Comparison of ENCODE assay signal across 7 cellular contexts in genomic region chr19:55635856-55636440, GRCh38. TPM values are rescaled to one million over a fixed set of nuclear protein-coding genes. Genes with fewer than 3 reads are reported as not detected.
A peak's percentile ranks its signal among the peaks of the same experiment; 100 is the strongest.
DNase-seq lines count a peak whose midpoint lies in the region; ATAC-seq, FAIRE-seq and TF ChIP-seq lines count a peak whose summit lies in the region.

No MANE protein-coding gene starts in this region.

- in situ Hi-C loops in IMR-90 (cut with MboI; ENCODE audit: low sequenced_read_pairs) = loop anchor here (25.0 kb wide), 2 partner anchors 349 to 524 kb away; partner anchors contain the start of genes BRSK1, HSPBP1 and PPP1R12C

- 0 out of 2 replicates have a peak, but pooled peaks cover 9% of the 10 kb centered on the region for H4K20me1 ChIP-seq in IMR-90 (ENCODE audit: insufficient read depth, low read length)

- H3K23ac ChIP-seq in IMR-90 (ENCODE audit: low read depth, low read length) = peak overlapping the region; percentile 38; the same call in 1 of the 2 replicates

- dilution Hi-C loops in IMR-90 (cut with HindIII; ENCODE audit: low sequenced_read_pairs, unreplicated experiment) = no loop called here

- CTCF ChIA-PET in IMR-90 (lab: Yijun Ruan, JAX) = interaction anchor here (0.6 to 1.6 kb wide), 2 partner anchors 17 to 18 kb away, joined by 3 to 4 read pairs; no protein-coding TSS in a partner anchor

- TF ChIP-seq RAD21 in IMR-90 (IDR thresholded peaks at IDR 0.05; ENCODE audit: low read length) = no peak

- H3K9me3 ChIP-seq in IMR-90 (ENCODE audit: control insufficient read depth, insufficient read depth, low read length) = no peaks in the 10 kb centered on the region
- H3K9me3 ChIP-seq in adrenal gland (replicated peaks in 1 of 3) = no peaks in the 10 kb centered on the region
- H3K9me3 ChIP-seq in kidney (ENCODE audit: control insufficient read depth in 1 of 2, low read length in 2 of 2) = no peaks in the 10 kb centered on the region
- no peaks in the 10 kb centered on the region for H3K9me3 ChIP-seq in subcutaneous abdominal adipose tissue (ENCODE audit: control insufficient read depth in 5 of 5, low read length in 5 of 5)

- DNase-seq in IMR-90 (no peak), adrenal gland (peak in 1 of 7 donors; percentile 8), kidney (peak; percentile 53), NOMO-1 treated with dmso at 0.1 percent for 144 hours (lab: John Stamatoyannopoulos, UW; ENCODE audit: unreplicated experiment) (no peak), NCI-H2029 treated with DMSO at 0.1 percent for 48 hours (lab: John Stamatoyannopoulos, UW) (no peak), GM20000 (ENCODE audit: low spot score) (no peak)

- peak overlapping the region; percentile 97 for H3K14ac ChIP-seq in IMR-90 (replicated peaks; ENCODE audit: low read depth, low read length)

- no peak overlapping the region for H4K91ac ChIP-seq in IMR-90 (ENCODE audit: insufficient read depth, low read depth, low read length)

- no peak overlapping the region for H3K18ac ChIP-seq in IMR-90 (ENCODE audit: low read depth, low read length)

- no peak overlapping the region for H2BK20ac ChIP-seq in IMR-90 (ENCODE audit: low read depth, low read length)

- TF ChIP-seq CTCF in IMR-90 (conservative IDR thresholded peaks at IDR 0.05; ENCODE audit: low read depth, low read length) (no peak), adrenal gland (IDR thresholded peaks at IDR 0.05) (no peak), kidney (IDR thresholded peaks at IDR 0.05; ENCODE audit: borderline replicate concordance, extremely low read depth, insufficient read depth) (no peak), GM20000 (IDR thresholded peaks at IDR 0.05; ENCODE audit: extremely low read depth, missing control alignments) (no peak)

- H3K27me3 ChIP-seq in IMR-90 (ENCODE audit: control insufficient read depth, insufficient read depth, low read length) (no peaks in the 10 kb centered on the region), adrenal gland (no peaks in the 10 kb centered on the region), subcutaneous abdominal adipose tissue (ENCODE audit: control insufficient read depth in 5 of 5, insufficient read depth in 4 of 5, low read length in 5 of 5) (no peaks in the 10 kb centered on the region)

- peak overlapping the region; percentile 98 for H4K5ac ChIP-seq in IMR-90 (ENCODE audit: low read depth, low read length)

- ATAC-seq in IMR-90 (ENCODE audit: low read depth) = no peak

- H3K36me3 ChIP-seq in IMR-90 (ENCODE audit: control insufficient read depth, insufficient read depth, low read length) (peaks cover 4% of the 10 kb centered on the region; the same call in 1 of the 2 replicates), adrenal gland (replicated peaks in 1 of 2) (no peaks in the 10 kb centered on the region), kidney (ENCODE audit: control insufficient read depth in 1 of 2, insufficient read depth in 2 of 2, low read length in 2 of 2) (no peaks in the 10 kb centered on the region), subcutaneous abdominal adipose tissue (ENCODE audit: control insufficient read depth in 5 of 5, insufficient read depth in 5 of 5, low read length in 5 of 5) (no peaks in the 10 kb centered on the region)

- no peak for FAIRE-seq in kidney (lab: Jason Lieb, UNC)

- 76% methylated on average over 6 of the region's 7 CpGs; no CpG with 5 or more reads in 1 of the 2 experiments for whole genome bisulfite sequencing in IMR-90 (ENCODE audit: extremely low coverage in 2 of 2, insufficient read length in 1 of 2), 2 experiments
- 47 to 58% (median 51%) methylated on average over 7 of the region's 7 CpGs for WGBS in adrenal gland, 4 donors

- H3K9ac ChIP-seq in IMR-90 (ENCODE audit: low read depth, low read length) = peak overlapping the region; percentile 98
- peak overlapping the region; percentile 100 for H3K9ac ChIP-seq in kidney (ENCODE audit: low read length in 2 of 2)
- H3K9ac ChIP-seq in subcutaneous abdominal adipose tissue (ENCODE audit: low read length in 5 of 5) = peak overlapping the region; percentile 98 to 100 (median 100)

- peak overlapping the region; percentile 92; the same call in 1 of the 2 replicates for H3K27ac ChIP-seq in IMR-90 (ENCODE audit: insufficient read depth, low read length)
- H3K27ac ChIP-seq in adrenal gland = peak overlapping the region in 4 of 5 donors; percentile 97 to 99 (median 98)
- H3K27ac ChIP-seq in kidney (ENCODE audit: low read depth in 2 of 2, low read length in 2 of 2) = peak overlapping the region; percentile 97
- H3K27ac ChIP-seq in subcutaneous abdominal adipose tissue (ENCODE audit: low read depth, low read length) = peak overlapping the region; percentile 95

- no peak overlapping the region for H2AFZ ChIP-seq in IMR-90 (replicated peaks; ENCODE audit: low read length, poor library complexity)

- peak overlapping the region; percentile 98 for H3K4me2 ChIP-seq in IMR-90 (ENCODE audit: low read depth, low read length)

- no peak overlapping the region for H2BK15ac ChIP-seq in IMR-90 (ENCODE audit: low read depth, low read length)

- H3K4me3 ChIP-seq in IMR-90 (ENCODE audit: insufficient read depth, low read depth, low read length) = peak overlapping the region; percentile 88
- H3K4me3 ChIP-seq in adrenal gland = peak overlapping the region in 3 of 4 donors; percentile 67 to 100 (median 82)
- peak overlapping the region; percentile 95 to 100 for H3K4me3 ChIP-seq in kidney (ENCODE audit: low read length in 2 of 2)
- H3K4me3 ChIP-seq in subcutaneous abdominal adipose tissue (ENCODE audit: low read depth in 1 of 5, low read length in 5 of 5) = peak overlapping the region; percentile 93 to 100 (median 100)

- peak overlapping the region; percentile 81 for H2AK9ac ChIP-seq in IMR-90 (replicated peaks; ENCODE audit: low read depth, low read length, poor library complexity)

- peak overlapping the region; percentile 96 for H3K4ac ChIP-seq in IMR-90 (ENCODE audit: low read depth, low read length)

- H2BK5ac ChIP-seq in IMR-90 (ENCODE audit: low read depth, low read length, poor library complexity, severe bottlenecking) = no peak overlapping the region

- peaks cover 18% of the 10 kb centered on the region for H3K9me1 ChIP-seq in IMR-90 (ENCODE audit: insufficient read depth, low read length)

- peak overlapping the region; percentile 97; the same call in 1 of the 2 replicates for H2AK5ac ChIP-seq in IMR-90 (ENCODE audit: low read depth, low read length)

- H3K79me1 ChIP-seq in IMR-90 (ENCODE audit: low read depth in 1 of 2, low read length in 2 of 2) = peaks cover 26 to 60% of the 10 kb centered on the region in 2 experiments

- no peak for TF ChIP-seq POLR2A in IMR-90 (IDR thresholded peaks at IDR 0.05; ENCODE audit: low read depth, low read length)
- no peak for TF ChIP-seq POLR2A in adrenal gland (IDR thresholded peaks at IDR 0.05)

- POLR2A ChIA-PET in IMR-90 (lab: Charles Lee; ENCODE audit: unreplicated experiment) = interaction anchor here (0.5 kb wide), 1 partner anchor 543 kb away, joined by 4 read pairs; no protein-coding TSS in a partner anchor

- BruUV-seq in IMR-90 (replicated peaks; lab: Mats Ljungman, UMichigan) = no TSS peak

- H3K4me1 ChIP-seq in IMR-90 (ENCODE audit: control insufficient read depth, insufficient read depth, low read length) (peaks cover 11% of the 10 kb centered on the region), adrenal gland (replicated peaks in 1 of 2) (peaks cover 25 to 40% of the 10 kb centered on the region in 2 donors), kidney (ENCODE audit: control insufficient read depth in 1 of 2, insufficient read depth in 1 of 2, low read depth in 1 of 2, low read length in 2 of 2) (peaks cover 7 to 31% of the 10 kb centered on the region in 2 donors), subcutaneous abdominal adipose tissue (ENCODE audit: control insufficient read depth in 5 of 5, insufficient read depth in 5 of 5, low read length in 5 of 5) (peaks cover 12 to 69% (median 59%) of the 10 kb centered on the region in 5 donors)

- H4K8ac ChIP-seq in IMR-90 (ENCODE audit: low read depth in 2 of 2, low read length in 2 of 2) = peak overlapping the region; percentile 97 to 99; a peak in 3 of 4 replicates

- intact Hi-C loops in IMR-90 (cut with micrococcal nuclease) = loop anchor here (10.0 kb wide), 1 partner anchor 429 kb away; no protein-coding TSS in a partner anchor
- intact Hi-C loops in adrenal gland (cut with DNase I) = no loop called here
- intact Hi-C loops in kidney (cut with DNase I) = no loop called here

- no peak overlapping the region for H2BK120ac ChIP-seq in IMR-90 (ENCODE audit: low read depth, low read length)

- H3K56ac ChIP-seq in IMR-90 (ENCODE audit: extremely low read depth, insufficient read depth, low read length) = no peak overlapping the region

RNA-seq across cellular contexts. Expression of gene ZNF580, which starts 4.9 kb away (rescaled TPM):
- total RNA-seq in IMR-90 (2012; rRNA removed) (1.4 and 1.7 TPM in 2 replicates), adrenal gland (10 to 100 TPM; 23.3 to 68.7 (median 46.0) TPM), kidney (56.8 TPM)
- polyA plus RNA-seq in IMR-90 (2012; rRNA removed) (36.9 and 44.4 TPM in 2 replicates), adrenal gland (100 to 1,000 TPM in 1 of 3 donors, 10 to 100 TPM in 2; 16.6 to 101 (median 97.5) TPM), kidney (ENCODE audit: insufficient read depth, low read depth, low replicate concordance) (47.0 TPM)
- 31.7 and 69.6 TPM in 2 replicates for polyA plus RNA-seq in IMR-90 (2012; cell fraction: cytosol; rRNA removed)
- 74.8 and 129 TPM in 2 replicates for polyA plus RNA-seq in IMR-90 (2012; cell fraction: nucleus; rRNA removed; ENCODE audit: low replicate concordance)

RNA-seq across cellular contexts. Expression of gene ZNF581, which starts 7.5 kb away (rescaled TPM):
- total RNA-seq in IMR-90 (2012; rRNA removed) (9.7 and 10.0 TPM in 2 replicates), adrenal gland (10 to 100 TPM; 16.8 to 55.7 (median 23.7) TPM), kidney (23.6 TPM)
- polyA plus RNA-seq in IMR-90 (2012; rRNA removed) (21.9 and 24.5 TPM in 2 replicates), adrenal gland (10 to 100 TPM in 2 of 3 donors, 1 to 10 TPM in 1; 8.7 to 23.3 (median 22.4) TPM), kidney (ENCODE audit: insufficient read depth, low read depth, low replicate concordance) (22.0 TPM)
- 17.7 and 25.7 TPM in 2 replicates for polyA plus RNA-seq in IMR-90 (2012; cell fraction: cytosol; rRNA removed)
- 13.3 and 24.2 TPM in 2 replicates for polyA plus RNA-seq in IMR-90 (2012; cell fraction: nucleus; rRNA removed; ENCODE audit: low replicate concordance)

RNA-seq across cellular contexts. Expression of gene ZNF784, which starts 11.6 kb away (rescaled TPM):
- total RNA-seq in IMR-90 (2012; rRNA removed) (2.5 TPM in 2 replicates), adrenal gland (10 to 100 TPM in 3 of 8 donors, 1 to 10 TPM in 5; 8.3 to 16.3 (median 9.8) TPM), kidney (9.8 TPM)
- polyA plus RNA-seq in IMR-90 (2012; rRNA removed) (3.7 and 4.1 TPM in 2 replicates), adrenal gland (10 to 100 TPM in 1 of 3 donors, 1 to 10 TPM in 2; 3.5 to 13.6 (median 8.3) TPM), kidney (ENCODE audit: insufficient read depth, low read depth, low replicate concordance) (6.6 TPM)
- polyA plus RNA-seq in IMR-90 (2012; cell fraction: cytosol; rRNA removed) = 3.2 and 4.1 TPM in 2 replicates
- 9.5 and 20.0 TPM in 2 replicates for polyA plus RNA-seq in IMR-90 (2012; cell fraction: nucleus; rRNA removed; ENCODE audit: low replicate concordance)

RNA-seq across cellular contexts. Expression of gene CCDC106, which starts 12.1 kb away (rescaled TPM):
- total RNA-seq in IMR-90 (2012; rRNA removed) (2.2 and 2.3 TPM in 2 replicates), adrenal gland (10 to 100 TPM; 22.1 to 42.8 (median 27.9) TPM), kidney (22.7 TPM)
- polyA plus RNA-seq in IMR-90 (2012; rRNA removed) (13.6 and 15.0 TPM in 2 replicates), adrenal gland (10 to 100 TPM; 14.8 to 63.8 (median 42.8) TPM), kidney (ENCODE audit: insufficient read depth, low read depth, low replicate concordance) (51.9 TPM)
- polyA plus RNA-seq in IMR-90 (2012; cell fraction: cytosol; rRNA removed) = 17.1 and 19.8 TPM in 2 replicates
- polyA plus RNA-seq in IMR-90 (2012; cell fraction: nucleus; rRNA removed; ENCODE audit: low replicate concordance) = 17.7 and 35.9 TPM in 2 replicates

RNA-seq across cellular contexts. Expression of gene U2AF2, which starts 18.9 kb away (rescaled TPM):
- 96.1 and 120 TPM in 2 replicates for total RNA-seq in IMR-90 (2012; rRNA removed)
- polyA plus RNA-seq in IMR-90 (2012; rRNA removed) = 260 and 303 TPM in 2 replicates
- polyA plus RNA-seq in IMR-90 (2012; cell fraction: cytosol; rRNA removed) = 162 and 288 TPM in 2 replicates
- polyA plus RNA-seq in IMR-90 (2012; cell fraction: nucleus; rRNA removed; ENCODE audit: low replicate concordance) = 279 and 320 TPM in 2 replicates
- total RNA-seq in adrenal gland = 100 to 1,000 TPM in 6 of 8 donors, 10 to 100 TPM in 2; 76.0 to 178 (median 122) TPM
- polyA plus RNA-seq in adrenal gland = 100 to 1,000 TPM in 1 of 3 donors, 10 to 100 TPM in 2; 58.9 to 243 (median 85.3) TPM
- total RNA-seq in kidney = 161 TPM
- 54.8 TPM for polyA plus RNA-seq in kidney (ENCODE audit: insufficient read depth, low read depth, low replicate concordance)
